In the genomic region with DNA sequence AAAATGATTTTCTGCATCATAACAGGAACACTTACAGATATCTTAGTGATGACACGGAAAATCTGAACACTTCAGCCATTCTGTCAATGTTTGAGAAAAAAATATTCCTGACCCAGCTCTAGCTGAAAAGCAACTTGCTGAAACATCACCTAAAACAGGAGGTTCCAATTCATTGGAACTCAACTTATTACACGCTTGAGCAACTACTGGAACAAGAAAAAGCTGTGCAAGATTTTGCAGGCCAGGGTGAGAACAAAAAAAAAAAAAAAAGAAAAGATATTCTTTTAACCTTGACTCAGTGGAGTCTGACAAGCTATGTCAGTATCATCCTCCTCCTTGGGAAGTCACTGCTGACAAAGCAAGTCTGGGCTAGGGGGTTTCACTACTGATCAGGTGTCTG, we compare ENCODE assay signal across 21 cellular contexts.
A peak's percentile ranks its signal among the peaks of the same experiment; 100 is the strongest.
DNase-seq lines count a peak whose midpoint lies in the region; FAIRE-seq and TF ChIP-seq lines count a peak whose summit lies in the region.
"Had no signal": no experiment of that assay in that cellular context is flagged by ENCODE, and none has a peak within 500 bp of the region (broad histone marks: within the 10 kb centered on the region; RNA-seq: fewer than 3 reads in every experiment).

No MANE protein-coding gene starts in this region.

- H3K27me3 ChIP-seq in H1 (replicated peaks in 1 of 4; ENCODE audit: control insufficient read depth in 3 of 4, extremely low read depth in 1 of 4, insufficient read depth in 3 of 4, low read length in 3 of 4) (peaks cover 0 to 25% (median 11%) of the 10 kb centered on the region in 4 experiments; a peak in 4 of 7 replicates), neural progenitor cell (peaks cover 4% of the 10 kb centered on the region)

- no peak overlapping the region for H3K9ac ChIP-seq in H1 (replicated peaks in 1 of 4; ENCODE audit: extremely low read depth in 1 of 4, low read depth in 3 of 4, low read length in 3 of 4)
- H3K9ac ChIP-seq in neural progenitor cell, result no peak overlapping the region

- TF ChIP-seq RAD21 in H1 (IDR thresholded peaks at IDR 0.05 in 1 of 2, conservative IDR thresholded peaks at IDR 0.05 in 1 of 2; ENCODE audit: low read depth in 2 of 2, low read length in 2 of 2), result no peak

- no peak for TF ChIP-seq POLR2A in H1 (IDR thresholded peaks at IDR 0.05; ENCODE audit: control extremely low read depth in 1 of 2, low read depth in 2 of 2, low read length in 2 of 2)

- H3K56ac ChIP-seq in H1 (replicated peaks; ENCODE audit: insufficient read length, low read depth, low read length), result no peak overlapping the region

- H3K18ac ChIP-seq in H1 (ENCODE audit: extremely low read depth, low read length), result no peak overlapping the region

- H3K27me3 Mint-ChIP-seq in neural progenitor cell (ENCODE audit: insufficient read depth, low read depth), result peaks cover 6% of the 10 kb centered on the region

- FAIRE-seq in H1 (lab: Jason Lieb, UNC), result no peak
- FAIRE-seq: A549, GM12892, GM18507, HepG2 had no signal

- H2BK20ac ChIP-seq in H1 (ENCODE audit: low read length), result no peak overlapping the region

- no peak overlapping the region for H2BK12ac ChIP-seq in H1 (ENCODE audit: low read depth, low read length)

- no peaks in the 10 kb centered on the region for H3K79me1 ChIP-seq in H1 (ENCODE audit: low read depth, low read length)

- H2BK5ac ChIP-seq in H1 (ENCODE audit: low read depth, low read length), result no peak overlapping the region

- H2AFZ ChIP-seq in H1 (ENCODE audit: low read length) (no peak overlapping the region), neural progenitor cell (replicated peaks) (no peak overlapping the region)

- no peak overlapping the region for H3K4me2 ChIP-seq in H1 (ENCODE audit: insufficient read depth in 1 of 2, low read depth in 2 of 2, low read length in 2 of 2)
- H3K4me2 ChIP-seq in neural progenitor cell, result no peak overlapping the region
- H3K4me2 ChIP-seq: A549 had no signal

- H3K4me1 ChIP-seq in H1 (replicated peaks in 1 of 4; ENCODE audit: control insufficient read depth in 3 of 4, insufficient read depth in 4 of 4, low read length in 3 of 4) (peaks cover 5 to 12% (median 6%) of the 10 kb centered on the region in 4 experiments; a peak in 6 of 7 replicates), neural progenitor cell (peaks cover 56% of the 10 kb centered on the region)
- H3K4me1 ChIP-seq: A549, Caco-2 had no signal

- H3K79me2 ChIP-seq in H1 (ENCODE audit: control insufficient read depth in 1 of 2, insufficient read depth in 2 of 2, low read length in 2 of 2) (no peaks in the 10 kb centered on the region), neural progenitor cell (ENCODE audit: low read depth) (no peaks in the 10 kb centered on the region)

- H4K8ac ChIP-seq in H1 (ENCODE audit: extremely low read depth, insufficient read depth, low read length), result no peak overlapping the region

- POLR2A ChIA-PET in H1 (lab: Charles Lee; ENCODE audit: partially characterized antibody), result no interaction called here

- H3K4me1 Mint-ChIP-seq in neural progenitor cell, result peaks cover 69% of the 10 kb centered on the region
- H3K4me1 Mint-ChIP-seq: IgD-negative memory B cell had no signal

- TF ChIP-seq CTCF in H1 (IDR thresholded peaks at IDR 0.05; ENCODE audit: control extremely low read depth in 1 of 3, insufficient read depth in 1 of 3, low read depth in 1 of 3, low read length in 3 of 3) (no peak), neural progenitor cell (IDR thresholded peaks at IDR 0.05) (no peak)

- H4K91ac ChIP-seq in H1 (replicated peaks; ENCODE audit: insufficient read length, low read length), result no peak overlapping the region

- no peak overlapping the region for H2BK120ac ChIP-seq in H1 (replicated peaks; ENCODE audit: low read depth, low read length)

- 89% methylated on average over 2 of the region's 2 CpGs; no CpG with 5 or more reads in 1 of the 2 experiments for WGBS in H1 (ENCODE audit: extremely low coverage in 1 of 2, insufficient coverage in 1 of 2, insufficient read length in 1 of 2, insufficient replicate concordance in 2 of 2, low coverage in 1 of 2, low lambda C conversion rate in 2 of 2, missing lambda C conversion rate in 1 of 2), 2 experiments

- H3K9me3 Mint-ChIP-seq in neural progenitor cell, result no peaks in the 10 kb centered on the region
- H3K9me3 Mint-ChIP-seq: H9 had no signal

- H3K27ac Mint-ChIP-seq in neural progenitor cell, result peak overlapping the region; percentile 34
- H3K27ac Mint-ChIP-seq: CD4-positive, alpha-beta T cell; H9; IgD-negative memory B cell had no signal

- H3K23ac ChIP-seq in H1 (ENCODE audit: insufficient read length), result no peak overlapping the region

- TF ChIP-seq EP300 in H1 (IDR thresholded peaks at IDR 0.05; ENCODE audit: borderline replicate concordance in 1 of 2, low read depth in 2 of 2, low read length in 2 of 2), result no peak

- H3K23me2 ChIP-seq in H1 (ENCODE audit: low read depth, low read length), result no peaks in the 10 kb centered on the region

- no peak overlapping the region for H3K4me3 Mint-ChIP-seq in neural progenitor cell
- H3K4me3 Mint-ChIP-seq: CD4-positive, alpha-beta T cell; H9; IgD-negative memory B cell had no signal

- H3K4me3 ChIP-seq in H1 (ENCODE audit: extremely low read depth in 1 of 4, insufficient read depth in 2 of 4, low read depth in 3 of 4, low read length in 4 of 4) (no peak overlapping the region), neural progenitor cell (no peak overlapping the region)
- H3K4me3 ChIP-seq: A549 had no signal

- H2AK5ac ChIP-seq in H1 (ENCODE audit: low read depth, low read length), result no peak overlapping the region

- H3K36me3 ChIP-seq in H1 (ENCODE audit: control insufficient read depth in 2 of 4, insufficient read depth in 4 of 4, low read length in 3 of 4), result no peaks in the 10 kb centered on the region
- H3K36me3 ChIP-seq in neural progenitor cell, result no peaks in the 10 kb centered on the region

- H4K20me1 ChIP-seq in H1 (replicated peaks in 1 of 2; ENCODE audit: control insufficient read depth in 1 of 2, insufficient read depth in 2 of 2, low read length in 2 of 2), result no peaks in the 10 kb centered on the region
- H4K20me1 ChIP-seq in neural progenitor cell (ENCODE audit: low read depth), result no peaks in the 10 kb centered on the region

- no peak overlapping the region for H4K5ac ChIP-seq in H1 (ENCODE audit: insufficient read length, low read depth, low read length)

- H3K36me3 Mint-ChIP-seq in neural progenitor cell, result no peaks in the 10 kb centered on the region
- H3K36me3 Mint-ChIP-seq: IgD-negative memory B cell had no signal

- no peak overlapping the region for H3K4ac ChIP-seq in H1 (replicated peaks; ENCODE audit: insufficient read length, low read depth, low read length)

- H3K9me3 ChIP-seq in H1 (ENCODE audit: insufficient read depth in 2 of 2, low read depth in 1 of 2, low read length in 1 of 2) (no peaks in the 10 kb centered on the region), neural progenitor cell (ENCODE audit: low read depth) (no peaks in the 10 kb centered on the region)
- H3K9me3 ChIP-seq: A549, Caco-2 had no signal

- H3K27ac ChIP-seq in H1 (ENCODE audit: low read depth, low read length), result no peak overlapping the region
- H3K27ac ChIP-seq in neural progenitor cell, result no peak overlapping the region
- H3K27ac ChIP-seq: A549, C4-2B had no signal

- H2BK15ac ChIP-seq in H1 (ENCODE audit: low read length), result 0 out of 2 replicates have a peak overlapping the region, but pooled peaks have one; percentile 40

- DNase-seq in H1 (ENCODE audit: low read depth in 1 of 2, low spot score in 2 of 2), result no peak
- peak; percentile 70 for DNase-seq in kidney tubule cell (ENCODE audit: low spot score)
- no peak for DNase-seq in neural progenitor cell (ENCODE audit: low spot score)
- DNase-seq in effector CD4-positive, alpha-beta T cell, result no peak
- no peak for DNase-seq in NCI-H1105 treated with DMSO at 0.1 percent for 48 hours (lab: John Stamatoyannopoulos, UW)
- no peak for DNase-seq in A172 (ENCODE audit: low spot score)
- DNase-seq in NAMALWA (ENCODE audit: low spot score), result no peak
- DNase-seq: AML-193; Caco-2; CD4-positive, alpha-beta T cell; DMS153; DMS79; GDM1; GOT3; H9 had no signal

- H3F3A ChIP-seq in neural progenitor cell (ENCODE audit: low read depth), result peaks cover 16% of the 10 kb centered on the region

- CTCF ChIA-PET in H1 (lab: Charles Lee; ENCODE audit: partially characterized antibody), result interaction anchor here (0.6 to 1.3 kb wide), 2 partner anchors 16 to 1790 kb away, joined by 3 to 4 read pairs; no protein-coding TSS in a partner anchor

- no peak overlapping the region for H3K14ac ChIP-seq in H1 (ENCODE audit: insufficient read length)

TF ChIP-seq in H1, 55 proteins besides CTCF, POLR2A, EP300 and RAD21 (continues in another document):
- TF ChIP-seq CREB1 (IDR thresholded peaks at IDR 0.05), result no peak
- TF ChIP-seq SAP30 (IDR thresholded peaks at IDR 0.05; ENCODE audit: insufficient read depth, insufficient replicate concordance, low read length), result no peak
- no peak for TF ChIP-seq SUZ12 (IDR thresholded peaks at IDR 0.05; ENCODE audit: low read length)
- no peak for TF ChIP-seq CHD1 (IDR thresholded peaks at IDR 0.05; ENCODE audit: low read depth, low read length)
- TF ChIP-seq KDM4A (IDR thresholded peaks at IDR 0.05; ENCODE audit: low read depth, low read length, severe bottlenecking), result no peak
- no peak for TF ChIP-seq PHF8 (conservative IDR thresholded peaks at IDR 0.05; ENCODE audit: low read depth, low read length)
- TF ChIP-seq RXRA (IDR thresholded peaks at IDR 0.05; ENCODE audit: insufficient read depth, low read depth, low read length), result no peak
- TF ChIP-seq CHD2 (IDR thresholded peaks at IDR 0.05; ENCODE audit: low read length), result no peak
- TF ChIP-seq, protein P1, sequence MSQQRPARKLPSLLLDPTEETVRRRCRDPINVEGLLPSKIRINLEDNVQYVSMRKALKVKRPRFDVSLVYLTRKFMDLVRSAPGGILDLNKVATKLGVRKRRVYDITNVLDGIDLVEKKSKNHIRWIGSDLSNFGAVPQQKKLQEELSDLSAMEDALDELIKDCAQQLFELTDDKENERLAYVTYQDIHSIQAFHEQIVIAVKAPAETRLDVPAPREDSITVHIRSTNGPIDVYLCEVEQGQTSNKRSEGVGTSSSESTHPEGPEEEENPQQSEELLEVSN (IDR thresholded peaks at IDR 0.05), result no peak
- no peak for TF ChIP-seq FOSL1 (IDR thresholded peaks at IDR 0.05; ENCODE audit: insufficient read depth, low read depth, low read length)
- TF ChIP-seq, protein P2, sequence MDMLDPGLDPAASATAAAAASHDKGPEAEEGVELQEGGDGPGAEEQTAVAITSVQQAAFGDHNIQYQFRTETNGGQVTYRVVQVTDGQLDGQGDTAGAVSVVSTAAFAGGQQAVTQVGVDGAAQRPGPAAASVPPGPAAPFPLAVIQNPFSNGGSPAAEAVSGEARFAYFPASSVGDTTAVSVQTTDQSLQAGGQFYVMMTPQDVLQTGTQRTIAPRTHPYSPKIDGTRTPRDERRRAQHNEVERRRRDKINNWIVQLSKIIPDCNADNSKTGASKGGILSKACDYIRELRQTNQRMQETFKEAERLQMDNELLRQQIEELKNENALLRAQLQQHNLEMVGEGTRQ (IDR thresholded peaks at IDR 0.05; ENCODE audit: low read length), result no peak
- no peak for TF ChIP-seq CBX5 (IDR thresholded peaks at IDR 0.05; ENCODE audit: low read depth, low read length)
- no peak for TF ChIP-seq BRCA1 (IDR thresholded peaks at IDR 0.05; ENCODE audit: low read depth, low read length)
- no peak for TF ChIP-seq NANOG (IDR thresholded peaks at IDR 0.05; ENCODE audit: insufficient read depth, low read depth, low read length, poor library complexity, severe bottlenecking)
